Comparison of ENCODE assay signal across 26 cellular contexts in genomic region chr15:61518191-61518950, GRCh38.
A peak's percentile ranks its signal among the peaks of the same experiment; 100 is the strongest.
DNase-seq lines count a peak whose midpoint lies in the region; ATAC-seq, FAIRE-seq and TF ChIP-seq lines count a peak whose summit lies in the region.
"Had no signal": no experiment of that assay in that cellular context is flagged by ENCODE, and none has a peak within 500 bp of the region (broad histone marks: within the 10 kb centered on the region; RNA-seq: fewer than 3 reads in every experiment).

No MANE protein-coding gene starts in this region.

- H3K27ac ChIP-seq in RWPE2 (ENCODE audit: poor library complexity, severe bottlenecking) = no peak overlapping the region
- H3K27ac ChIP-seq: right lobe of liver, SJSA1 had no signal

- no peaks in the 10 kb centered on the region for H3K4me1 ChIP-seq in RWPE2 (ENCODE audit: insufficient read depth, poor library complexity, severe bottlenecking)
- H3K4me1 ChIP-seq: right lobe of liver, SJSA1 had no signal

- H3K27me3 ChIP-seq in RWPE2 (ENCODE audit: insufficient read depth, poor library complexity, severe bottlenecking) = no peaks in the 10 kb centered on the region
- H3K27me3 ChIP-seq: right lobe of liver, SJSA1 had no signal

- H3K4me3 ChIP-seq in RWPE2 (ENCODE audit: severe bottlenecking) (no peak overlapping the region), fibroblast of villous mesenchyme (ENCODE audit: low read depth, low read length) (no peak overlapping the region)
- H3K4me3 ChIP-seq: GM12878, right lobe of liver, SJSA1 had no signal

- peak; percentile 83 for ATAC-seq in RWPE2 (ENCODE audit: low read depth)
- ATAC-seq: activated CD8-positive, alpha-beta T cell treated with anti-CD3 and anti-CD28 coated beads, Interleukin-2, amount 10 ng/mL, durations not matched to agents 7 days and 5 days; activated naive CD4-positive, alpha-beta T cell treated with anti-CD3 and anti-CD28 coated beads, Interleukin-2, amount 50 U/mL, for 72 hours; GM12878; Panc1 had no signal

- no peaks in the 10 kb centered on the region for H3K9me3 ChIP-seq in RWPE2 (ENCODE audit: severe bottlenecking)
- H3K9me3 ChIP-seq: right lobe of liver, SJSA1 had no signal

- TF ChIP-seq CTCF in RWPE2 (IDR thresholded peaks at IDR 0.05; ENCODE audit: poor library complexity, severe bottlenecking) = no peak
- TF ChIP-seq CTCF in fibroblast of villous mesenchyme (IDR thresholded peaks at IDR 0.05; ENCODE audit: insufficient read depth, low read depth, low read length) = no peak

- no peaks in the 10 kb centered on the region for H3K36me3 ChIP-seq in RWPE2 (ENCODE audit: low read depth)
- H3K36me3 ChIP-seq: right lobe of liver, SJSA1 had no signal

- DNase-seq in NCI-H82 (lab: John Stamatoyannopoulos, UW) (peak; percentile 37), NCI-H82 treated with DMSO at 0.1 percent for 48 hours (lab: John Stamatoyannopoulos, UW; ENCODE audit: unreplicated experiment) (no peak), RWPE2 (ENCODE audit: low spot score) (no peak), fibroblast of villous mesenchyme (ENCODE audit: low read depth) (peak; percentile 7), urothelium cell line (ENCODE audit: low spot score) (peak; percentile 41), NCI-H1436 treated with DMSO at 0.1 percent for 48 hours (lab: John Stamatoyannopoulos, UW) (no peak), SW480 (ENCODE audit: low spot score) (no peak)
- no peak for DNase-seq in activated CD4-positive, CD25-positive, alpha-beta regulatory T cell treated with anti-CD3 and anti-CD28 coated beads, Interleukin-2, amount 50 U/mL, for 72 hours
- DNase-seq: 8988T; activated CD8-positive, alpha-beta T cell treated with anti-CD3 and anti-CD28 coated beads, Interleukin-2, amount 10 ng/mL, durations not matched to agents 7 days and 5 days; Calu3; central memory CD4-positive, alpha-beta T cell; dermis blood vessel endothelial cell; DMS79 treated with DMSO at 0.1 percent for 48 hours; mesenchymal stem cell; MV-4-11; NCI-H1694; NCI-H510A treated with DMSO at 0.1 percent for 48 hours; posterior cingulate gyrus; right lobe of liver; stimulated activated CD4-positive, alpha-beta T cell treated with anti-CD3 and anti-CD28 coated beads, Interleukin-12 subunit alpha, Interleukin-12 subunit beta, amount 100 ng/mL, for 4 hours; stimulated activated CD4-positive, alpha-beta T cell treated with anti-CD3 and anti-CD28 coated beads, Interleukin-4, amount 100 ng/mL, for 1 hour had no signal

- FAIRE-seq in urothelium cell line (lab: Jason Lieb, UNC) = no peak
- FAIRE-seq: GM12878 had no signal

Comparison
In these comparisons a context has a peak if more than half of its experiments do, and no peak if none do; other contexts are left out.
1. DNase-seq: peak in NCI-H82 (single experiment), fibroblast of villous mesenchyme (single experiment) and urothelium cell line (single experiment); none in NCI-H82 treated with DMSO at 0.1 percent for 48 hours (single experiment), RWPE2 (single experiment), activated CD4-positive, CD25-positive, alpha-beta regulatory T cell treated with anti-CD3 and anti-CD28 coated beads, Interleukin-2, amount 50 U/mL, for 72 hours (single experiment), NCI-H1436 treated with DMSO at 0.1 percent for 48 hours (single experiment) and SW480 (single experiment).